ENCODE assay signal across 8 cellular contexts in the genomic region with DNA sequence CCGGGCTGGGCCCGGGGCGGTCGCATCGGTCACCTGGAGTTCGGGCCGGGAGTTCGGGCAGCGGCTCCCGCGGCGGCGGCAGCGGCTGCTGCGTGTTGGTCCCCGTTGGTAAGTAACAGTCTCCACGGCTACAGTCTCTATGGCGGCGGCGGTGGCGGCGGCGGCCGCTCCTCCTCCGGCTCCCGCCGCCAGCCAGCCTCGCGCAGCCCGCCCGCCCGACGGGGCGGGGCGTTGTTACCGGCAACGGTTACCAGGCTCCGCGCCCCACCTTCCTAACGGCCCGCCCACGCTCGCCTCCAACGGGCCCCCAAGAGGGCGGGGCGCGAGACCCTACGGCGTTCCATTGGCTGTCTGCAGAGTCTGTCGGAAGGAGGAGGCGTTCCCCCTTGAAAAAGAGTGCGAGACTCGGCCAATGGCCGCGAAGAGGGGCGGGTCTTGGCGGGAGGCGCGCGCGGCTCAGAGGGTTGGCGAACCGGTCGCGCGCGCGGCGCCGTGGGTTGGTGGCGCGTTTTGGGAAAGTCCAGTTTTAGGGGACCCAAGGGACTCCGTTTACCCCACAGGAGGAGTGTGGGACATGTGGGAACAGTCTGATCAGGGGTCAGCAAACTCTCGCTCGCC. TPM values are rescaled to one million over a fixed set of nuclear protein-coding genes. Genes with fewer than 3 reads are reported as not detected.
DNase-seq lines count a peak whose midpoint lies in the region; ATAC-seq and TF ChIP-seq lines count a peak whose summit lies in the region.

RFX2 (minus strand) TSS at position 141 of the 618 bp plus-strand sequence. CDS start 63,004 bp downstream, outside the sequence.

- H3K4me3 ChIP-seq in spleen, result peak within 1 kb of the TSS; percentile 60 to 89 (median 68)

- H3K27ac Mint-ChIP-seq in activated B cell treated with CpG ODN at 0.5 μM for 24 hours, result peak within 1 kb of the TSS; percentile 77

- H3K36me3 ChIP-seq in spleen, result no peaks in the 10 kb centered on the region

- POLR2A ChIA-PET in activated B cell treated with CpG ODN at 0.5 μM for 24 hours (lab: Charles Lee), result interaction anchor here (1.0 to 1.5 kb wide), 3 partner anchors 10 to 62 kb away, joined by 5 to 15 read pairs (median 7); no protein-coding TSS in a partner anchor

- H3K4me1 Mint-ChIP-seq in activated B cell treated with CpG ODN at 0.5 μM for 24 hours, result peaks cover 22% of the 10 kb centered on the region

- TF ChIP-seq POLR2A in spleen (IDR thresholded peaks at IDR 0.05), result peak in 2 of 3 donors; percentile 26 to 52

- H3K9me3 ChIP-seq in spleen, result no peaks in the 10 kb centered on the region

- H3K36me3 Mint-ChIP-seq in activated B cell treated with CpG ODN at 0.5 μM for 24 hours (ENCODE audit: low read depth), result no peaks in the 10 kb centered on the region

- peaks cover 12% of the 10 kb centered on the region for H3K27me3 Mint-ChIP-seq in activated B cell treated with CpG ODN at 0.5 μM for 24 hours

- 0 to 1% (median 0%) methylated on average over 28 to 75 of the region's 75 CpGs for WGBS in spleen, 5 donors

- H3K4me3 Mint-ChIP-seq in activated B cell treated with CpG ODN at 0.5 μM for 24 hours, result peak within 1 kb of the TSS; percentile 87

- H3K27me3 ChIP-seq in spleen (replicated peaks in 1 of 7), result peaks cover 0 to 30% (median 8%) of the 10 kb centered on the region in 7 donors

- H3K27ac ChIP-seq in spleen, result peak within 1 kb of the TSS in 5 of 8 donors; percentile 49 to 87 (median 72)

- ATAC-seq in GM19035 (IDR thresholded peaks at IDR 0.05; ENCODE audit: unreplicated experiment) (peak; percentile 94), HG03280 (IDR thresholded peaks at IDR 0.05; ENCODE audit: unreplicated experiment) (peak; percentile 96), activated B cell treated with CpG ODN at 0.5 μM for 24 hours (ENCODE audit: low read depth) (peak; percentile 98)

- no peak for TF ChIP-seq CTCF in activated B cell treated with CpG ODN at 0.5 μM for 24 hours (IDR thresholded peaks at IDR 0.05)
- TF ChIP-seq CTCF in spleen (IDR thresholded peaks at IDR 0.05 in 8 of 11, conservative IDR thresholded peaks at IDR 0.05 in 3 of 11), result peak in 3 of 11 experiments; percentile 18 to 31 (median 21)

- intact Hi-C loops in activated B cell treated with CpG ODN at 0.5 μM for 24 hours (cut with micrococcal nuclease) (loop anchor here (1.0 to 10.0 kb wide), 5 partner anchors 10 to 976 kb away; partner anchors contain the start of gene RANBP3), spleen (cut with DNase I; ENCODE audit: low total_unique reads) (no loop called here)

- no peaks in the 10 kb centered on the region for H3K9me3 Mint-ChIP-seq in activated B cell treated with CpG ODN at 0.5 μM for 24 hours

- H3K4me1 ChIP-seq in spleen, result peaks cover 10 to 33% (median 21%) of the 10 kb centered on the region in 6 donors

- CTCF ChIA-PET in activated B cell treated with CpG ODN at 0.5 μM for 24 hours (lab: Charles Lee), result interaction anchor here (1.4 kb wide), 1 partner anchor 61 kb away, joined by 6 read pairs; no protein-coding TSS in a partner anchor

- DNase-seq in AG20443 (ENCODE audit: low spot score) (peak; percentile 97), NCI-H345 (lab: John Stamatoyannopoulos, UW) (peak; percentile 100), activated B cell treated with CpG ODN at 0.5 μM for 24 hours (peak; percentile 99), iris pigment epithelial cell (ENCODE audit: low read depth) (peak; percentile 99), spleen (peak; percentile 99)
- peak; percentile 99 for DNase-seq in central memory CD4-positive, alpha-beta T cell

RNA-seq across cellular contexts. Expression of gene RFX2, which starts in this region (rescaled TPM):
- 5.2 and 7.0 TPM in 2 replicates for total RNA-seq in activated B cell treated with CpG ODN at 0.5 μM for 24 hours
- total RNA-seq in spleen, result 10 to 100 TPM in 4 of 7 donors, 1 to 10 TPM in 3; 6.4 to 15.8 (median 11.1) TPM
- polyA plus RNA-seq in spleen, result 1 to 10 TPM; 1.1 to 3.2 (median 2.8) TPM

Comparison
In these comparisons a context has a peak if more than half of its experiments do, and no peak if none do; other contexts are left out.
1. Peak in every context shown above with its lines: DNase-seq, ATAC-seq, H3K4me3 ChIP-seq and H3K27ac ChIP-seq.